Comparison of ENCODE assay signal across 2 cellular contexts in the genomic region with DNA sequence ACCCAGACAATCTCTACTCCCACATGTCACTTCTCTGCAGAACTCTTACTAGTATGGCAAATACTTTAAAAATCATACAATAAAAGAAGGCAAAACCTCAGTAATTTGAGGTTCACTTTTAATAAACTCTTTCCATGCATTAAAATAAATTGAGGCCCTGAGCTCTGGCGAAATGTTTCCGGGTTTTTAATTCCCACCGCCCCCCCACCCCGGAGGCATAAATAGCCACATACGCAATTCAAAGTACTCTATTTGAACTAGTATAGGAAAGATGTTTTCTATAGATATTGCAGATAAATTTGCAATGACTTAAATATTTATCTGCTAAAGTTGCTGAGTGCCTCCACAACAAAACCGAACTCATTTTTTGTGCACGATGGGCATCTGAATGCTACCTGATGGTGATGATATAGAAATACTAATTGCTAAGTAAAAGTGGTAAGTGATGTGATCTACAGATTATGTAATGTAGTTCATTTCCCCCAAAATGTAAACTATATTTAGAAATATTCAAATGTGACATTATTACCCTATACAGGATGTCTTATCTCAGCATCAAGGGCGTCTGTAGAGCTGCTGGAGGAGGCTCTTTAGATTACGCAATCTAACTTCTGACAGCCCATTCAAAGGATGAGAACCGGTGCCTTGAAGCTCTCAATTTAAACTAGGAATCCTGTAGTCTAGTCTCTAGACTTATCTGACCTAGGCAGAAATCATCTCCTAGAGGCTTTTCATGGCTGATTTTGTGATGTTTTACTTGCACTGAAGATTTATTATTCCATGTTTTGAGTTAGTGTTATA.
TF ChIP-seq lines count a peak whose summit lies in the region.

No MANE protein-coding gene starts in this region.

TF ChIP-seq in HEK293T, 16 proteins besides CTCF, POLR2A, EP300 and RAD21 (continued from another document):
- 0 out of 2 replicates have a peak, but pooled peaks have one; percentile 25 for TF ChIP-seq ELF4 (IDR thresholded peaks at IDR 0.05)
- TF ChIP-seq ARNT (IDR thresholded peaks at IDR 0.05), result no peak
TF ChIP-seq in HEK293T: peak in this region for 2.

TF ChIP-seq in SK-N-SH, 30 proteins besides CTCF, POLR2A, EP300 and RAD21 (continued from another document):
- TF ChIP-seq, protein P1, sequence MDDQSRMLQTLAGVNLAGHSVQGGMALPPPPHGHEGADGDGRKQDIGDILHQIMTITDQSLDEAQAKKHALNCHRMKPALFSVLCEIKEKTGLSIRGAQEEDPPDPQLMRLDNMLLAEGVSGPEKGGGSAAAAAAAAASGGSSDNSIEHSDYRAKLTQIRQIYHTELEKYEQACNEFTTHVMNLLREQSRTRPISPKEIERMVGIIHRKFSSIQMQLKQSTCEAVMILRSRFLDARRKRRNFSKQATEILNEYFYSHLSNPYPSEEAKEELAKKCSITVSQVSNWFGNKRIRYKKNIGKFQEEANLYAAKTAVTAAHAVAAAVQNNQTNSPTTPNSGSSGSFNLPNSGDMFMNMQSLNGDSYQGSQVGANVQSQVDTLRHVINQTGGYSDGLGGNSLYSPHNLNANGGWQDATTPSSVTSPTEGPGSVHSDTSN (IDR thresholded peaks at IDR 0.05), result peak; percentile 46
- TF ChIP-seq POLR2AphosphoS5 (IDR thresholded peaks at IDR 0.05; ENCODE audit: low read depth, low read length) (peak; percentile 59; the same call in 1 of the 2 replicates), MXI1 (IDR thresholded peaks at IDR 0.05; ENCODE audit: low read depth, low read length) (peak; percentile 44; the same call in 1 of the 2 replicates), TEAD4 (IDR thresholded peaks at IDR 0.05; ENCODE audit: borderline replicate concordance, insufficient read depth) (no peak), NRF1 (IDR thresholded peaks at IDR 0.05; ENCODE audit: low read depth, low read length) (no peak), MEF2A (IDR thresholded peaks at IDR 0.05; ENCODE audit: borderline replicate concordance, low read depth) (peak; percentile 42; the same call in 1 of the 2 replicates), TAF1 (IDR thresholded peaks at IDR 0.05; ENCODE audit: borderline replicate concordance, low read depth, low read length) (no peak), RXRA (IDR thresholded peaks at IDR 0.05; ENCODE audit: borderline replicate concordance, low read depth) (peak; percentile 51; the same call in 1 of the 2 replicates), SMC3 (IDR thresholded peaks at IDR 0.05; ENCODE audit: low read depth, low read length) (no peak), GATA2 (CRISPR knock-in tag; IDR thresholded peaks at IDR 0.05) (peak; percentile 80), CHD2 (IDR thresholded peaks at IDR 0.05; ENCODE audit: low read length, partially characterized antibody) (peak; percentile 48), RCOR1 (IDR thresholded peaks at IDR 0.05; ENCODE audit: low read length) (no peak; the same call in 1 of the 2 replicates), SIN3A (IDR thresholded peaks at IDR 0.05; ENCODE audit: borderline replicate concordance, low read depth, low read length) (peak; percentile 69), TCF12 (IDR thresholded peaks at IDR 0.05) (peak; percentile 57), USF1 (IDR thresholded peaks at IDR 0.05; ENCODE audit: borderline replicate concordance, low read depth) (no peak)
- TF ChIP-seq, protein P2, sequence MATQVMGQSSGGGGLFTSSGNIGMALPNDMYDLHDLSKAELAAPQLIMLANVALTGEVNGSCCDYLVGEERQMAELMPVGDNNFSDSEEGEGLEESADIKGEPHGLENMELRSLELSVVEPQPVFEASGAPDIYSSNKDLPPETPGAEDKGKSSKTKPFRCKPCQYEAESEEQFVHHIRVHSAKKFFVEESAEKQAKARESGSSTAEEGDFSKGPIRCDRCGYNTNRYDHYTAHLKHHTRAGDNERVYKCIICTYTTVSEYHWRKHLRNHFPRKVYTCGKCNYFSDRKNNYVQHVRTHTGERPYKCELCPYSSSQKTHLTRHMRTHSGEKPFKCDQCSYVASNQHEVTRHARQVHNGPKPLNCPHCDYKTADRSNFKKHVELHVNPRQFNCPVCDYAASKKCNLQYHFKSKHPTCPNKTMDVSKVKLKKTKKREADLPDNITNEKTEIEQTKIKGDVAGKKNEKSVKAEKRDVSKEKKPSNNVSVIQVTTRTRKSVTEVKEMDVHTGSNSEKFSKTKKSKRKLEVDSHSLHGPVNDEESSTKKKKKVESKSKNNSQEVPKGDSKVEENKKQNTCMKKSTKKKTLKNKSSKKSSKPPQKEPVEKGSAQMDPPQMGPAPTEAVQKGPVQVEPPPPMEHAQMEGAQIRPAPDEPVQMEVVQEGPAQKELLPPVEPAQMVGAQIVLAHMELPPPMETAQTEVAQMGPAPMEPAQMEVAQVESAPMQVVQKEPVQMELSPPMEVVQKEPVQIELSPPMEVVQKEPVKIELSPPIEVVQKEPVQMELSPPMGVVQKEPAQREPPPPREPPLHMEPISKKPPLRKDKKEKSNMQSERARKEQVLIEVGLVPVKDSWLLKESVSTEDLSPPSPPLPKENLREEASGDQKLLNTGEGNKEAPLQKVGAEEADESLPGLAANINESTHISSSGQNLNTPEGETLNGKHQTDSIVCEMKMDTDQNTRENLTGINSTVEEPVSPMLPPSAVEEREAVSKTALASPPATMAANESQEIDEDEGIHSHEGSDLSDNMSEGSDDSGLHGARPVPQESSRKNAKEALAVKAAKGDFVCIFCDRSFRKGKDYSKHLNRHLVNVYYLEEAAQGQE (IDR thresholded peaks at IDR 0.05; ENCODE audit: low read depth, low read length), result no peak
